1 cellular context compared by ENCODE assay signal in the genomic region with DNA sequence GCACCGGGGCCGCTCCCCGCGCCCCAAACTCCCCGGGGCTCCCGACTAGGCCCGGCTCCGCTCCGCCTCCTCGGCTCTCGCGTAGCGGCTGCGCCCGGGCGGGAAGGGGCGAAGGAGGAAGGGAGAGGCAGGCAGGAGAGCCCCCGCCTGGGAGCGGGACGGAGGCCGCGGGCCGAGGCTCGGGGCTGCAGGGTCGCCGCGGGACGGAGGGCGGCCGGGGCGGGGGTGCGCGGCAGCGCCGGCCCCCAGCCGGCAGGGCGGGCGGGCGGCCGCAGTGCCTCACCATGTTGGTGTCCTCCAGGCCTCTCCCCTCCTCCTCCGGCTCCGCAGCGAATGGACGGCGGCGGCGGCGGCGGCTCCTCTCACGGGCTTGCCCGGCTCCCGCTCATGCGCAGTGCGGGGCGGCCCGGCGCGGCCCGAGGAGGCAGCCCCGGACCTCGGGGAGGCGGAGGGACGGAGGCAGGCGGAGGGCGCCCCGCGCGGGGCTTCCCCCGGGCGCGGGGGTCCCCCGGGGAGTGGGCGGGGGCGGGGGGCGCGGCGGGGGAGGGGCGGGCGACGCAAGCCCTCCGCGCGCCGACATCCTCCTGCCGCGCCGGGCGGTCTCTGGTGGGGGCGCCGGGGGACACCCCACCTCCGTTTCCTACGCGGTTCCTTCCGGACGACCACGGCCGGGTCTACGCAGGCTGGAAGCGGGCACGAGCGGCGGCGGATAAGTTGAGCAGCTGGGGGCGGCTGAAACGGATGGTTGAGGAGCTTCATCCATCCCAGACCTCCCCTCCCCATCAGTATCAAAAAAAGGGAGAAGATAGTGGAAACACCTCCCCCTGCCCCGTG.
TF ChIP-seq lines count a peak whose summit lies in the region.

A gene (minus strand): TSS at position 335 of the 834 bp plus-strand sequence. CDS start 49 bp downstream, at position 286.

TF ChIP-seq in H1, 55 proteins besides CTCF, POLR2A, EP300 and RAD21 (continued from another document):
- TF ChIP-seq SIN3A (conservative IDR thresholded peaks at IDR 0.05 in 1 of 2, IDR thresholded peaks at IDR 0.05 in 1 of 2; ENCODE audit: low read depth in 1 of 2, low read length in 2 of 2) (0 out of 4 replicates have a peak, but pooled peaks of 1 of the 2 experiments have one; percentile 34), POU5F1 (IDR thresholded peaks at IDR 0.05; ENCODE audit: low read depth, low read length) (no peak), TAF7 (optimal IDR thresholded peaks at IDR 0.05; ENCODE audit: borderline replicate concordance, low read depth, low read length) (peak; percentile 22), BCL11A (IDR thresholded peaks at IDR 0.05; ENCODE audit: low read depth in 2 of 2, low read length in 2 of 2) (no peak), FOSL1 (IDR thresholded peaks at IDR 0.05; ENCODE audit: insufficient read depth, low read depth, low read length) (no peak), SAP30 (IDR thresholded peaks at IDR 0.05; ENCODE audit: insufficient read depth, insufficient replicate concordance, low read length) (no peak), PHF8 (conservative IDR thresholded peaks at IDR 0.05; ENCODE audit: low read depth, low read length) (peak; percentile 82), GABPA (IDR thresholded peaks at IDR 0.05; ENCODE audit: borderline replicate concordance, insufficient read depth, low read length) (peak; percentile 16; the same call in 1 of the 2 replicates), KDM4A (IDR thresholded peaks at IDR 0.05; ENCODE audit: low read depth, low read length, severe bottlenecking) (peak; percentile 26), TAF1 (IDR thresholded peaks at IDR 0.05; ENCODE audit: low read depth, low read length) (peak; percentile 59), POLR2AphosphoS5 (IDR thresholded peaks at IDR 0.05; ENCODE audit: low read depth, low read length) (peak; percentile 46; the same call in 1 of the 2 replicates), NRF1 (IDR thresholded peaks at IDR 0.05; ENCODE audit: low read depth, low read length) (peak; percentile 65)
- TF ChIP-seq, protein P1, sequence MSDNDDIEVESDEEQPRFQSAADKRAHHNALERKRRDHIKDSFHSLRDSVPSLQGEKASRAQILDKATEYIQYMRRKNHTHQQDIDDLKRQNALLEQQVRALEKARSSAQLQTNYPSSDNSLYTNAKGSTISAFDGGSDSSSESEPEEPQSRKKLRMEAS (IDR thresholded peaks at IDR 0.05) = no peak
